8 cellular contexts compared by ENCODE assay signal in the genomic region with DNA sequence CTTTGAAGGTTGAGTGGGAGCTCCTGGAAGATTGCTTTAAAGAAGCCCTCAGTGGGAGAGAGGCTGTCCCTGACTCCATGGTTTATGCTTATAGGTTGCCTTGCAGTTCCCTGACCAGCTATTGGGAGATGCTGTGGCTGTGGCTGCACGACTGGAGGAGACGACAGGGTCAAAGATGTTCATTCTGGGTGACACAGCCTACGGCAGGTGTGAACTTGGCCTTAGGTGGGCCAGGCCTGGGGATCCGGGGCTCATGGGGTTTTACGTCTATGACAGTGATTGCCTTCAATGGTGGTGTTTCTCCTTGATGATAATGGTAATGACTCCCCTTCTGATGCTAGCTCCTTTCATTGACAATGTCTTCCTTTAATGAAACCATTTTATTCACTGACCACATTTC. TPM values are rescaled to one million over a fixed set of nuclear protein-coding genes. Genes with fewer than 3 reads are reported as not detected.
DNase-seq lines count a peak whose midpoint lies in the region; ATAC-seq, FAIRE-seq and TF ChIP-seq lines count a peak whose summit lies in the region.

No MANE protein-coding gene starts in this region.

- FAIRE-seq in A549 (lab: Jason Lieb, UNC), result no peak

- TF ChIP-seq CTCF in A549 (IDR thresholded peaks at IDR 0.05) (no peak), HL-60 (IDR thresholded peaks at IDR 0.05; ENCODE audit: insufficient read depth, low read length) (no peak), MCF 10A (IDR thresholded peaks at IDR 0.05; ENCODE audit: unreplicated experiment) (no peak)

- H3K27ac ChIP-seq in A549 (peak overlapping the region; percentile 80 to 92), HL-60 (replicated peaks) (peak overlapping the region; percentile 70), mucosa of rectum (ENCODE audit: low read depth in 2 of 2, low read length in 2 of 2) (no peak overlapping the region)

- peak overlapping the region; percentile 98 for H3K4me3 Mint-ChIP-seq in MCF 10A (ENCODE audit: unreplicated experiment)

- H3K4me1 Mint-ChIP-seq in MCF 10A (ENCODE audit: insufficient read depth, unreplicated experiment), result peaks cover 10% of the 10 kb centered on the region

- H3K27me3 ChIP-seq in HL-60 (ENCODE audit: insufficient read depth, poor library complexity, severe bottlenecking), result no peaks in the 10 kb centered on the region
- no peaks in the 10 kb centered on the region for H3K27me3 ChIP-seq in mucosa of rectum (ENCODE audit: control insufficient read depth in 2 of 2, insufficient read depth in 2 of 2, low read length in 2 of 2)

- H3K4me1 ChIP-seq in A549 (peaks cover 11% of the 10 kb centered on the region; the same call in 1 of the 3 replicates), mucosa of rectum (ENCODE audit: control insufficient read depth in 2 of 2, insufficient read depth in 2 of 2, low read length in 2 of 2) (peaks cover 15 to 23% of the 10 kb centered on the region in 2 donors)

- H3K27me3 Mint-ChIP-seq in MCF 10A (ENCODE audit: insufficient read depth, unreplicated experiment), result no peaks in the 10 kb centered on the region

- peak overlapping the region; percentile 97 for H3K4me2 ChIP-seq in A549

- no TSS peak for BruUV-seq in MCF 10A (replicated peaks; lab: Mats Ljungman, UMichigan)

- ATAC-seq in A549 (no peak), HG03378 (IDR thresholded peaks at IDR 0.05; ENCODE audit: unreplicated experiment) (no peak), left lobe of liver (no peak)

- H3K4me3 ChIP-seq in A549 (peak overlapping the region; percentile 85), HL-60 (replicated peaks; ENCODE audit: insufficient read depth, low read length) (peak overlapping the region; percentile 98), mucosa of rectum (ENCODE audit: low read length in 2 of 2) (peak overlapping the region; percentile 91 to 97)

- POLR2A ChIA-PET in A549 (lab: Yijun Ruan, JAX), result no interaction called here
- POLR2A ChIA-PET in MCF 10A (lab: Yijun Ruan, JAX), result interaction anchor here (0.6 to 3.9 kb wide), 5 partner anchors 9 to 321 kb away, joined by 3 to 28 read pairs (median 5); a partner anchor contains a TSS

- WGBS in A549 (ENCODE audit: missing lambda C conversion rate), result 44% methylated on average over 5 of the region's 5 CpGs

- DNase-seq in A549 (ENCODE audit: low read depth in 1 of 2, low spot score in 1 of 2) (no peak), HL-60 (ENCODE audit: low read depth in 1 of 2, low spot score in 1 of 2) (no peak), MCF 10A (ENCODE audit: unreplicated experiment) (no peak), GOT3 (lab: John Stamatoyannopoulos, UW) (no peak), NCI-H524 treated with DMSO at 0.1 percent for 48 hours (lab: John Stamatoyannopoulos, UW) (no peak), left lobe of liver (ENCODE audit: low spot score) (no peak)

- peaks cover 10 to 11% of the 10 kb centered on the region in 2 donors for H3K36me3 ChIP-seq in mucosa of rectum (ENCODE audit: control insufficient read depth in 2 of 2, insufficient read depth in 2 of 2, low read length in 2 of 2)

- intact Hi-C loops in MCF 10A (cut with micrococcal nuclease), result no loop called here

- no peak for TF ChIP-seq EP300 in A549 (IDR thresholded peaks at IDR 0.05)

- peak overlapping the region; percentile 74 for H3K27ac Mint-ChIP-seq in MCF 10A (ENCODE audit: low read depth, unreplicated experiment)

- no peak for TF ChIP-seq RAD21 in A549 (conservative IDR thresholded peaks at IDR 0.05 in 1 of 2, IDR thresholded peaks at IDR 0.05 in 1 of 2)

- H3K36me3 Mint-ChIP-seq in MCF 10A (ENCODE audit: insufficient read depth, unreplicated experiment), result peaks cover 12% of the 10 kb centered on the region

- H3K9ac ChIP-seq in mucosa of rectum (ENCODE audit: low read depth in 1 of 2, low read length in 2 of 2), result peak overlapping the region; percentile 60 to 67

- H3K9me3 Mint-ChIP-seq in MCF 10A (ENCODE audit: unreplicated experiment), result no peaks in the 10 kb centered on the region

- TF ChIP-seq POLR2A in A549 (IDR thresholded peaks at IDR 0.05; ENCODE audit: low read length), result no peak

- H3K9me3 ChIP-seq in A549 (no peaks in the 10 kb centered on the region), mucosa of rectum (ENCODE audit: control insufficient read depth in 2 of 2, low read length in 2 of 2) (no peaks in the 10 kb centered on the region)

- CTCF ChIA-PET in A549 (lab: Yijun Ruan, JAX), result interaction anchor here (0.9 to 1.6 kb wide), 4 partner anchors 10 to 66 kb away, joined by 3 to 5 read pairs (median 4); no protein-coding TSS in a partner anchor
- CTCF ChIA-PET in MCF 10A (lab: Yijun Ruan, JAX), result interaction anchor here (0.8 to 1.9 kb wide), 6 partner anchors 22 to 66 kb away, joined by 3 to 8 read pairs (median 4); a partner anchor contains a TSS

TF ChIP-seq in A549, 52 proteins besides CTCF, POLR2A, EP300 and RAD21:
- no peak for TF ChIP-seq RFX5 (IDR thresholded peaks at IDR 0.05)
- no peak for TF ChIP-seq RCOR1 (IDR thresholded peaks at IDR 0.05; ENCODE audit: low read depth, low read length)
- TF ChIP-seq NPAS2 (CRISPR knock-in tag; IDR thresholded peaks at IDR 0.05; ENCODE audit: borderline replicate concordance), result no peak

RNA-seq across cellular contexts. Expression of a gene that starts 0.7 kb away (rescaled TPM):
- polyA plus RNA-seq in A549 (2011; rRNA removed), result 41.7 and 43.5 TPM in 2 replicates
- 57.1 and 68.4 TPM in 2 replicates for polyA plus RNA-seq in A549 (2012; cell fraction: cytosol; rRNA removed)
- polyA plus RNA-seq in A549 (2012; cell fraction: nucleus; rRNA removed), result 170 and 171 TPM in 2 replicates
- polyA plus RNA-seq in A549 (2017; fragmentation: RNase III; extraction: RNeasy Plus Mini Kit Qiagen cat#74134 plus additional on column Dnase treatment), result 35.0 to 42.4 TPM (median 38.8 TPM) in 3 replicates
- polyA minus RNA-seq in A549 (2011; rRNA and poly(A)+ RNA removed), result 69.6 and 71.1 TPM in 2 replicates
- total RNA-seq in MCF 10A (2022), result 27.9 and 38.9 TPM in 2 replicates
- total RNA-seq in left lobe of liver, result 9.5 TPM

RNA-seq across cellular contexts. Expression of a gene that starts 4.3 kb away (rescaled TPM):
- polyA plus RNA-seq in A549 (2011; rRNA removed), result 97.0 and 104 TPM in 2 replicates
- 172 and 181 TPM in 2 replicates for polyA plus RNA-seq in A549 (2012; cell fraction: cytosol; rRNA removed)
- 119 and 130 TPM in 2 replicates for polyA plus RNA-seq in A549 (2012; cell fraction: nucleus; rRNA removed)
- 91.0 to 101 TPM (median 91.2 TPM) in 3 replicates for polyA plus RNA-seq in A549 (2017; fragmentation: RNase III; extraction: RNeasy Plus Mini Kit Qiagen cat#74134 plus additional on column Dnase treatment)
- 70.2 and 72.6 TPM in 2 replicates for polyA minus RNA-seq in A549 (2011; rRNA and poly(A)+ RNA removed)
- total RNA-seq in MCF 10A (2022), result 120 and 141 TPM in 2 replicates
- 70.5 TPM for total RNA-seq in left lobe of liver

RNA-seq across cellular contexts. Expression of a gene that starts 8.5 kb away (rescaled TPM):
- polyA plus RNA-seq in A549 (2011; rRNA removed) (19.0 and 21.2 TPM in 2 replicates), A549 (2017; fragmentation: RNase III; extraction: RNeasy Plus Mini Kit Qiagen cat#74134 plus additional on column Dnase treatment) (35.8 to 36.4 TPM (median 36.0 TPM) in 3 replicates)
- 35.2 and 58.6 TPM in 2 replicates for polyA plus RNA-seq in A549 (2012; cell fraction: cytosol; rRNA removed)
- polyA plus RNA-seq in A549 (2012; cell fraction: nucleus; rRNA removed), result 49.6 and 74.1 TPM in 2 replicates
- polyA minus RNA-seq in A549 (2011; rRNA and poly(A)+ RNA removed), result 30.4 and 32.3 TPM in 2 replicates
- total RNA-seq in MCF 10A (2022) (56.3 and 68.4 TPM in 2 replicates), left lobe of liver (20.6 TPM)

RNA-seq across cellular contexts. Expression of a gene that starts 20.9 kb away (rescaled TPM):
- polyA plus RNA-seq in A549 (2011; rRNA removed), result 2.0 and 2.9 TPM in 2 replicates
- polyA plus RNA-seq in A549 (2012; cell fraction: cytosol; rRNA removed), result 3.5 and 5.4 TPM in 2 replicates
- polyA plus RNA-seq in A549 (2012; cell fraction: nucleus; rRNA removed), result 12.0 and 17.8 TPM in 2 replicates
- polyA plus RNA-seq in A549 (2017; fragmentation: RNase III; extraction: RNeasy Plus Mini Kit Qiagen cat#74134 plus additional on column Dnase treatment), result 9.3 to 12.5 TPM (median 10.2 TPM) in 3 replicates
- 2.0 and 2.4 TPM in 2 replicates for polyA minus RNA-seq in A549 (2011; rRNA and poly(A)+ RNA removed)
- 3.6 and 4.8 TPM in 2 replicates for total RNA-seq in MCF 10A (2022)
- total RNA-seq in left lobe of liver, result 4.7 TPM

RNA-seq across cellular contexts. Expression of a gene that starts 23.8 kb away (rescaled TPM):
- 8.1 and 12.9 TPM in 2 replicates for polyA plus RNA-seq in A549 (2011; rRNA removed)
- 11.9 and 13.7 TPM in 2 replicates for polyA plus RNA-seq in A549 (2012; cell fraction: cytosol; rRNA removed)
- polyA plus RNA-seq in A549 (2012; cell fraction: nucleus; rRNA removed), result 33.2 and 37.8 TPM in 2 replicates
- 12.7 to 15.8 TPM (median 14.4 TPM) in 3 replicates for polyA plus RNA-seq in A549 (2017; fragmentation: RNase III; extraction: RNeasy Plus Mini Kit Qiagen cat#74134 plus additional on column Dnase treatment)
- polyA minus RNA-seq in A549 (2011; rRNA and poly(A)+ RNA removed), result 23.7 and 28.0 TPM in 2 replicates
- total RNA-seq in MCF 10A (2022), result 23.9 and 31.4 TPM in 2 replicates
- 17.0 TPM for total RNA-seq in left lobe of liver

Comparison
In these comparisons a context has a peak if more than half of its experiments do, and no peak if none do; other contexts are left out.
1. H3K27ac ChIP-seq: peak in A549 (2 of 2) and HL-60 (single experiment); none in mucosa of rectum (0 of 2).
2. Peak in every context shown above with its lines, with median percentiles within 50 percentile points of each other: H3K4me3 ChIP-seq.